Comparison of ENCODE assay signal across 25 cellular contexts in genomic region chr14:68470361-68470760, GRCh38.
A peak's percentile ranks its signal among the peaks of the same experiment; 100 is the strongest.
DNase-seq lines count a peak whose midpoint lies in the region; ATAC-seq, FAIRE-seq and TF ChIP-seq lines count a peak whose summit lies in the region.
"Had no signal": no experiment of that assay in that cellular context is flagged by ENCODE, and none has a peak within 500 bp of the region (broad histone marks: within the 10 kb centered on the region; RNA-seq: fewer than 3 reads in every experiment).

No MANE protein-coding gene starts in this region.

- H3K4me3 Mint-ChIP-seq in neural crest cell: no peak overlapping the region
- no peak overlapping the region for H3K4me3 Mint-ChIP-seq in activated T-helper 1 cell treated with anti-CD3 and anti-CD28 coated beads, Interleukin-12 subunit alpha, Interleukin-12 subunit beta, Interleukin-2, Interleukin-4 antibody, amounts not matched to agents 30 ng/mL and 10 ng/mL and 1 ng/mL, durations not matched to agents 14 hours and 24 hours and 36 hours

- TF ChIP-seq CTCF in bronchial epithelial cell (IDR thresholded peaks at IDR 0.05; ENCODE audit: insufficient read depth, low read length, severe bottlenecking) (no peak), neural crest cell (conservative IDR thresholded peaks at IDR 0.05) (no peak)

- no peaks in the 10 kb centered on the region for H3K27me3 ChIP-seq in BLaER1
- H3K27me3 ChIP-seq in HUES48 (ENCODE audit: control insufficient read depth, insufficient read depth, low read length): no peaks in the 10 kb centered on the region
- H3K27me3 ChIP-seq in bronchial epithelial cell (ENCODE audit: control insufficient read depth, insufficient read depth, low read length): no peaks in the 10 kb centered on the region
- H3K27me3 ChIP-seq: heart left ventricle had no signal

- no peaks in the 10 kb centered on the region for H3K36me3 Mint-ChIP-seq in neural crest cell (ENCODE audit: low read depth)
- H3K36me3 Mint-ChIP-seq in activated T-helper 1 cell treated with anti-CD3 and anti-CD28 coated beads, Interleukin-12 subunit alpha, Interleukin-12 subunit beta, Interleukin-2, Interleukin-4 antibody, amounts not matched to agents 30 ng/mL and 10 ng/mL and 1 ng/mL, durations not matched to agents 14 hours and 24 hours and 36 hours (ENCODE audit: low read depth): no peaks in the 10 kb centered on the region

- no peaks in the 10 kb centered on the region for H4K20me1 ChIP-seq in BLaER1

- H3K4me3 ChIP-seq in BLaER1 (no peak overlapping the region), HUES48 (ENCODE audit: low read depth, low read length) (no peak overlapping the region), bronchial epithelial cell (ENCODE audit: low read depth, low read length) (no peak overlapping the region)
- H3K4me3 ChIP-seq: coronary artery, heart left ventricle, SK-N-MC, thoracic aorta had no signal

- no peak for ATAC-seq in esophagus mucosa
- ATAC-seq: heart left ventricle, PC-3, sciatic nerve had no signal

- DNase-seq in bronchial epithelial cell (ENCODE audit: low read depth): peak; percentile 44
- no peak for DNase-seq in neural crest cell (ENCODE audit: low read depth, low spot score)
- DNase-seq in activated T-helper 1 cell treated with anti-CD3 and anti-CD28 coated beads, Interleukin-12 subunit alpha, Interleukin-12 subunit beta, Interleukin-2, Interleukin-4 antibody, amounts not matched to agents 30 ng/mL and 10 ng/mL and 1 ng/mL, durations not matched to agents 14 hours and 24 hours and 36 hours (ENCODE audit: low spot score): no peak
- no peak for DNase-seq in COR-L47 (lab: John Stamatoyannopoulos, UW)
- DNase-seq in AG08395 (ENCODE audit: low spot score): no peak
- DNase-seq: activated effector memory CD4-positive, alpha-beta T cell treated with Interleukin-2 at 50 U/mL for 16 hours; C1 segment of cervical spinal cord; DMS153; heart left ventricle; mesendoderm; NCI-H2081; NCI-H526 treated with DMSO at 0.1 percent for 48 hours; nucleus accumbens; PC-3; stimulated activated CD4-positive, alpha-beta T cell treated with anti-CD3 and anti-CD28 coated beads, Interleukin-2, amount 100 ng/mL, for 48 hours had no signal

- peak overlapping the region; percentile 96 for H3K27ac Mint-ChIP-seq in neural crest cell (ENCODE audit: unreplicated experiment)
- no peak overlapping the region for H3K27ac Mint-ChIP-seq in activated T-helper 1 cell treated with anti-CD3 and anti-CD28 coated beads, Interleukin-12 subunit alpha, Interleukin-12 subunit beta, Interleukin-2, Interleukin-4 antibody, amounts not matched to agents 30 ng/mL and 10 ng/mL and 1 ng/mL, durations not matched to agents 14 hours and 24 hours and 36 hours

- H3K4me1 Mint-ChIP-seq in neural crest cell: peaks cover 68% of the 10 kb centered on the region
- H3K4me1 Mint-ChIP-seq in activated T-helper 1 cell treated with anti-CD3 and anti-CD28 coated beads, Interleukin-12 subunit alpha, Interleukin-12 subunit beta, Interleukin-2, Interleukin-4 antibody, amounts not matched to agents 30 ng/mL and 10 ng/mL and 1 ng/mL, durations not matched to agents 14 hours and 24 hours and 36 hours (ENCODE audit: low read depth): peaks cover 33% of the 10 kb centered on the region

- peak overlapping the region; percentile 80 for H3K4me2 ChIP-seq in BLaER1

- H3K4me1 ChIP-seq in BLaER1 (peaks cover 70% of the 10 kb centered on the region), HUES48 (ENCODE audit: control insufficient read depth, insufficient read depth, low read length) (peaks cover 46% of the 10 kb centered on the region)

- no peak overlapping the region; the same call in 1 of the 2 replicates for H3K27ac ChIP-seq in BLaER1
- peak overlapping the region; percentile 93 for H3K27ac ChIP-seq in HUES48 (ENCODE audit: low read depth, low read length)
- H3K27ac ChIP-seq: thoracic aorta had no signal

- no peak overlapping the region for H3K9ac ChIP-seq in BLaER1
- no peak overlapping the region for H3K9ac ChIP-seq in HUES48 (ENCODE audit: low read depth, low read length)

- no peak for FAIRE-seq in bronchial epithelial cell (lab: Jason Lieb, UNC)
- FAIRE-seq: astrocyte, GM19239, keratinocyte had no signal

- H3K36me3 ChIP-seq in BLaER1: no peaks in the 10 kb centered on the region
- H3K36me3 ChIP-seq in HUES48 (ENCODE audit: control insufficient read depth, insufficient read depth, low read length): no peaks in the 10 kb centered on the region
- H3K36me3 ChIP-seq in bronchial epithelial cell (ENCODE audit: control insufficient read depth, insufficient read depth, low read length): no peaks in the 10 kb centered on the region
- H3K36me3 ChIP-seq: heart left ventricle, thoracic aorta had no signal

- H3K9me3 Mint-ChIP-seq in neural crest cell: no peaks in the 10 kb centered on the region
- H3K9me3 Mint-ChIP-seq in activated T-helper 1 cell treated with anti-CD3 and anti-CD28 coated beads, Interleukin-12 subunit alpha, Interleukin-12 subunit beta, Interleukin-2, Interleukin-4 antibody, amounts not matched to agents 30 ng/mL and 10 ng/mL and 1 ng/mL, durations not matched to agents 14 hours and 24 hours and 36 hours: no peaks in the 10 kb centered on the region

- intact Hi-C loops in activated T-helper 1 cell treated with anti-CD3 and anti-CD28 coated beads, Interleukin-12 subunit alpha, Interleukin-12 subunit beta, Interleukin-2, Interleukin-4 antibody, amounts not matched to agents 30 ng/mL and 10 ng/mL and 1 ng/mL, durations not matched to agents 14 hours and 24 hours and 36 hours (cut with micrococcal nuclease): no loop called here

- H3K9me3 ChIP-seq in BLaER1: no peaks in the 10 kb centered on the region
- H3K9me3 ChIP-seq in HUES48 (ENCODE audit: control insufficient read depth, insufficient read depth, low read length): no peaks in the 10 kb centered on the region
- H3K9me3 ChIP-seq: heart left ventricle, thoracic aorta had no signal

- H3K27me3 Mint-ChIP-seq in neural crest cell (ENCODE audit: low read depth): no peaks in the 10 kb centered on the region
- H3K27me3 Mint-ChIP-seq in activated T-helper 1 cell treated with anti-CD3 and anti-CD28 coated beads, Interleukin-12 subunit alpha, Interleukin-12 subunit beta, Interleukin-2, Interleukin-4 antibody, amounts not matched to agents 30 ng/mL and 10 ng/mL and 1 ng/mL, durations not matched to agents 14 hours and 24 hours and 36 hours (ENCODE audit: insufficient read depth): no peaks in the 10 kb centered on the region
